In genomic region chr2:190979906-190980629, GRCh38 we compare ENCODE assay signal across 1 cellular context.
TF ChIP-seq lines count a peak whose summit lies in the region.

No MANE protein-coding gene starts in this region.

TF ChIP-seq in IMR-90, 13 proteins besides CTCF, POLR2A, EP300 and RAD21 (continued from another document):
- peak; percentile 80 for TF ChIP-seq BHLHE40 (IDR thresholded peaks at IDR 0.05; ENCODE audit: low read depth, low read length)
- 0 out of 2 replicates have a peak, but pooled peaks have one; percentile 2 for TF ChIP-seq SMC3 (IDR thresholded peaks at IDR 0.05; ENCODE audit: low read depth, low read length)
- TF ChIP-seq MAFK (IDR thresholded peaks at IDR 0.05; ENCODE audit: low read depth, low read length) = peak; percentile 23; the same call in 1 of the 2 replicates
- no peak for TF ChIP-seq RCOR1 (IDR thresholded peaks at IDR 0.05; ENCODE audit: insufficient replicate concordance, low read length)
TF ChIP-seq in IMR-90: peak in this region for 7.
